Comparison of ENCODE assay signal across 15 cellular contexts in genomic region chr2:203996692-203997091, GRCh38.
A peak's percentile ranks its signal among the peaks of the same experiment; 100 is the strongest.
DNase-seq lines count a peak whose midpoint lies in the region; ATAC-seq, FAIRE-seq and TF ChIP-seq lines count a peak whose summit lies in the region.
"Had no signal": no experiment of that assay in that cellular context is flagged by ENCODE, and none has a peak within 500 bp of the region (broad histone marks: within the 10 kb centered on the region; RNA-seq: fewer than 3 reads in every experiment).

No MANE protein-coding gene starts in this region.

- H3K27me3 Mint-ChIP-seq in activated CD8-positive, alpha-beta T cell treated with anti-CD3 and anti-CD28 coated beads for 36 hours = no peaks in the 10 kb centered on the region
- H3K27me3 Mint-ChIP-seq in activated CD8-positive, alpha-beta T cell treated with anti-CD3 and anti-CD28 coated beads, Interleukin-2, amount 10 ng/mL, durations not matched to agents 7 days and 5 days (ENCODE audit: low read depth) = no peaks in the 10 kb centered on the region
- no peaks in the 10 kb centered on the region for H3K27me3 Mint-ChIP-seq in activated CD4-positive, alpha-beta memory T cell treated with anti-CD3 and anti-CD28 coated beads, Interleukin-2, amount 10 ng/mL, durations not matched to agents 7 days and 5 days

- TF ChIP-seq RAD21 in HepG2 (CRISPR knock-in tag; IDR thresholded peaks at IDR 0.05) (no peak), neural cell (conservative IDR thresholded peaks at IDR 0.05) (no peak)

- no peak for FAIRE-seq in HepG2 (lab: Jason Lieb, UNC)

- TF ChIP-seq EP300 in HepG2 (IDR thresholded peaks at IDR 0.05; ENCODE audit: low read depth in 2 of 2, low read length in 2 of 2) (no peak), HepG2 (CRISPR knock-in tag; IDR thresholded peaks at IDR 0.05; ENCODE audit: borderline replicate concordance) (no peak), neural cell (conservative IDR thresholded peaks at IDR 0.05; ENCODE audit: poor library complexity, severe bottlenecking) (peak; percentile 64)

- H3K27ac Mint-ChIP-seq in activated CD8-positive, alpha-beta T cell treated with anti-CD3 and anti-CD28 coated beads for 36 hours = peak overlapping the region; percentile 47
- H3K27ac Mint-ChIP-seq in activated CD8-positive, alpha-beta T cell treated with anti-CD3 and anti-CD28 coated beads, Interleukin-2, amount 10 ng/mL, durations not matched to agents 7 days and 5 days = no peak overlapping the region
- H3K27ac Mint-ChIP-seq in activated CD4-positive, alpha-beta memory T cell treated with anti-CD3 and anti-CD28 coated beads, Interleukin-2, amount 10 ng/mL, durations not matched to agents 7 days and 5 days = peak overlapping the region; percentile 61

- no peak for DNase-seq in activated CD8-positive, alpha-beta T cell treated with anti-CD3 and anti-CD28 coated beads for 36 hours
- DNase-seq in activated CD8-positive, alpha-beta T cell treated with anti-CD3 and anti-CD28 coated beads, Interleukin-2, amount 10 ng/mL, durations not matched to agents 7 days and 5 days = no peak
- DNase-seq in HepG2 (ENCODE audit: low spot score) (no peak), right lobe of liver (no peak), NCI-H526 (lab: John Stamatoyannopoulos, UW) (no peak)
- no peak for DNase-seq in activated CD4-positive, alpha-beta memory T cell treated with anti-CD3 and anti-CD28 coated beads, Interleukin-2, amount 10 ng/mL, durations not matched to agents 7 days and 5 days
- DNase-seq: 8988T, AML-193, DMS53, GF-D8 had no signal

- ATAC-seq in activated CD8-positive, alpha-beta T cell treated with anti-CD3 and anti-CD28 coated beads for 36 hours = no peak
- ATAC-seq in activated CD8-positive, alpha-beta T cell treated with anti-CD3 and anti-CD28 coated beads, Interleukin-2, amount 10 ng/mL, durations not matched to agents 7 days and 5 days = no peak
- ATAC-seq in HepG2 (no peak), right lobe of liver (no peak), HG03442 (IDR thresholded peaks at IDR 0.05; ENCODE audit: unreplicated experiment) (no peak)
- ATAC-seq: HCT116 had no signal

- H3K4me1 Mint-ChIP-seq in activated CD8-positive, alpha-beta T cell treated with anti-CD3 and anti-CD28 coated beads for 36 hours (ENCODE audit: low read depth) = peaks cover 61% of the 10 kb centered on the region
- peaks cover 45% of the 10 kb centered on the region for H3K4me1 Mint-ChIP-seq in activated CD8-positive, alpha-beta T cell treated with anti-CD3 and anti-CD28 coated beads, Interleukin-2, amount 10 ng/mL, durations not matched to agents 7 days and 5 days (ENCODE audit: low read depth)
- H3K4me1 Mint-ChIP-seq in activated CD4-positive, alpha-beta memory T cell treated with anti-CD3 and anti-CD28 coated beads, Interleukin-2, amount 10 ng/mL, durations not matched to agents 7 days and 5 days = peaks cover 48% of the 10 kb centered on the region

- TF ChIP-seq POLR2A in HepG2 (IDR thresholded peaks at IDR 0.05; ENCODE audit: insufficient read depth in 1 of 2, low read depth in 2 of 2, low read length in 2 of 2) (no peak), right lobe of liver (IDR thresholded peaks at IDR 0.05) (no peak)

- no peak overlapping the region for H3K9ac ChIP-seq in HepG2 (ENCODE audit: insufficient read depth, low read depth, low read length)
- H3K9ac ChIP-seq in neural cell (ENCODE audit: low read length) = no peak overlapping the region
- H3K9ac ChIP-seq: BLaER1 had no signal

- 0 out of 5 replicates have a peak, but pooled peaks cover 0 to 3% of the 10 kb centered on the region in 2 experiments for H3K27me3 ChIP-seq in HepG2 (ENCODE audit: control insufficient read depth in 1 of 2, insufficient read depth in 2 of 2, low read length in 2 of 2)
- H3K27me3 ChIP-seq in right lobe of liver = no peaks in the 10 kb centered on the region
- H3K27me3 ChIP-seq in neural cell (ENCODE audit: insufficient read depth, low read depth, low read length) = no peaks in the 10 kb centered on the region
- H3K27me3 ChIP-seq: BLaER1 had no signal

- no peaks in the 10 kb centered on the region for H3K36me3 Mint-ChIP-seq in activated CD8-positive, alpha-beta T cell treated with anti-CD3 and anti-CD28 coated beads for 36 hours (ENCODE audit: low read depth)
- peaks cover 5% of the 10 kb centered on the region for H3K36me3 Mint-ChIP-seq in activated CD8-positive, alpha-beta T cell treated with anti-CD3 and anti-CD28 coated beads, Interleukin-2, amount 10 ng/mL, durations not matched to agents 7 days and 5 days (ENCODE audit: low read depth)
- peaks cover 14% of the 10 kb centered on the region for H3K36me3 Mint-ChIP-seq in activated CD4-positive, alpha-beta memory T cell treated with anti-CD3 and anti-CD28 coated beads, Interleukin-2, amount 10 ng/mL, durations not matched to agents 7 days and 5 days (ENCODE audit: low read depth)

- no peaks in the 10 kb centered on the region for H3K9me2 ChIP-seq in neural cell (ENCODE audit: insufficient read depth, low read length)

- H4K20me1 ChIP-seq in HepG2 (ENCODE audit: insufficient read depth, low read length) (no peaks in the 10 kb centered on the region), neural cell (ENCODE audit: insufficient read depth) (no peaks in the 10 kb centered on the region)
- H4K20me1 ChIP-seq: BLaER1 had no signal

- no peaks in the 10 kb centered on the region for H3K4me1 ChIP-seq in HepG2 (ENCODE audit: insufficient read depth, low read length)
- no peaks in the 10 kb centered on the region for H3K4me1 ChIP-seq in right lobe of liver

- H3K9me3 Mint-ChIP-seq in activated CD8-positive, alpha-beta T cell treated with anti-CD3 and anti-CD28 coated beads for 36 hours = peaks cover 3% of the 10 kb centered on the region
- peaks cover under 1% of the 10 kb centered on the region for H3K9me3 Mint-ChIP-seq in activated CD8-positive, alpha-beta T cell treated with anti-CD3 and anti-CD28 coated beads, Interleukin-2, amount 10 ng/mL, durations not matched to agents 7 days and 5 days (ENCODE audit: insufficient read depth)
- peaks cover 3% of the 10 kb centered on the region for H3K9me3 Mint-ChIP-seq in activated CD4-positive, alpha-beta memory T cell treated with anti-CD3 and anti-CD28 coated beads, Interleukin-2, amount 10 ng/mL, durations not matched to agents 7 days and 5 days

- H3K4me3 ChIP-seq in HepG2 (replicated peaks in 1 of 3; ENCODE audit: insufficient read depth in 1 of 3, low read depth in 2 of 3, low read length in 3 of 3) = no peak overlapping the region
- no peak overlapping the region for H3K4me3 ChIP-seq in right lobe of liver
- no peak overlapping the region for H3K4me3 ChIP-seq in neural cell (ENCODE audit: low read length)
- H3K4me3 ChIP-seq: BLaER1 had no signal

- WGBS in HepG2 (ENCODE audit: low lambda C conversion rate) = 5% methylated on average over 5 of the region's 5 CpGs
- 56% methylated on average over 5 of the region's 5 CpGs for WGBS in right lobe of liver (ENCODE audit: insufficient coverage, low coverage, low lambda C conversion rate, missing lambda C conversion rate)

- H3K79me2 ChIP-seq in HepG2 (ENCODE audit: insufficient read depth, low read length) (no peaks in the 10 kb centered on the region), neural cell (replicated peaks; ENCODE audit: insufficient read depth, low read length) (no peaks in the 10 kb centered on the region)

- H3F3A ChIP-seq in neural cell (ENCODE audit: insufficient read depth, low read length, poor library complexity, severe bottlenecking) = no peaks in the 10 kb centered on the region

- in situ Hi-C loops in HepG2 (cut with HindIII; ENCODE audit: extremely low pct_ligation_motif_present, low pct_unique_long_range_greater_than_20kb) = no loop called here

- no peak for TF ChIP-seq CTCF in activated CD8-positive, alpha-beta T cell treated with anti-CD3 and anti-CD28 coated beads for 36 hours (IDR thresholded peaks at IDR 0.05)
- TF ChIP-seq CTCF in HepG2 (CRISPR knock-in tag; IDR thresholded peaks at IDR 0.05) (no peak), right lobe of liver (IDR thresholded peaks at IDR 0.05) (no peak), neural cell (IDR thresholded peaks at IDR 0.05; ENCODE audit: poor library complexity, severe bottlenecking) (no peak)

- H2AFZ ChIP-seq in HepG2 (ENCODE audit: low read length) = no peak overlapping the region
- no peak overlapping the region for H2AFZ ChIP-seq in neural cell (ENCODE audit: low read depth, low read length)

- CTCF ChIA-PET in activated CD8-positive, alpha-beta T cell treated with anti-CD3 and anti-CD28 coated beads for 36 hours (lab: Charles Lee) = interaction anchor here (1.4 to 4.5 kb wide), 3 partner anchors 9 to 68 kb away, joined by 4 to 18 read pairs (median 12); no protein-coding TSS in a partner anchor
- CTCF ChIA-PET in activated CD8-positive, alpha-beta T cell treated with anti-CD3 and anti-CD28 coated beads, Interleukin-2, amount 10 ng/mL, durations not matched to agents 7 days and 5 days (lab: Charles Lee) = interaction anchor here (1.8 kb wide), 1 partner anchor 68 kb away, joined by 5 read pairs; no protein-coding TSS in a partner anchor
- CTCF ChIA-PET in HepG2 (lab: Yijun Ruan, JAX; ENCODE audit: low intra/inter-chr PET ratio, low total read pairs) = no interaction called here
- CTCF ChIA-PET in activated CD4-positive, alpha-beta memory T cell treated with anti-CD3 and anti-CD28 coated beads, Interleukin-2, amount 10 ng/mL, durations not matched to agents 7 days and 5 days (lab: Charles Lee) = no interaction called here

- intact Hi-C loops in activated CD8-positive, alpha-beta T cell treated with anti-CD3 and anti-CD28 coated beads for 36 hours (cut with micrococcal nuclease) = no loop called here
- intact Hi-C loops in HepG2 (cut with micrococcal nuclease; ENCODE audit: unreplicated experiment) = no loop called here
- intact Hi-C loops in right lobe of liver (cut with DNase I) = no loop called here

- no TSS peak for BruUV-seq in HepG2 (replicated peaks; lab: Mats Ljungman, UMichigan)

- no peak overlapping the region for H3K27ac ChIP-seq in HepG2 (ENCODE audit: extremely low read length, insufficient read depth, low read length)
- no peak overlapping the region for H3K27ac ChIP-seq in right lobe of liver
- no peak overlapping the region for H3K27ac ChIP-seq in neural cell (ENCODE audit: low read length)
- H3K27ac ChIP-seq: BLaER1, HL-60 had no signal

- H3K9me3 ChIP-seq in HepG2 (ENCODE audit: low read length) (no peaks in the 10 kb centered on the region), right lobe of liver (no peaks in the 10 kb centered on the region), neural cell (ENCODE audit: low read length) (no peaks in the 10 kb centered on the region)
- H3K9me3 ChIP-seq: BLaER1 had no signal

- POLR2A ChIA-PET in activated CD8-positive, alpha-beta T cell treated with anti-CD3 and anti-CD28 coated beads for 36 hours (lab: Charles Lee) = interaction anchor here (0.6 to 1.6 kb wide), 6 partner anchors 10 to 110 kb away, joined by 3 to 5 read pairs (median 3); no protein-coding TSS in a partner anchor
- POLR2A ChIA-PET in activated CD8-positive, alpha-beta T cell treated with anti-CD3 and anti-CD28 coated beads, Interleukin-2, amount 10 ng/mL, durations not matched to agents 7 days and 5 days (lab: Charles Lee) = interaction anchor here (0.9 kb wide), 1 partner anchor 10 kb away, joined by 3 read pairs; no protein-coding TSS in a partner anchor
- POLR2A ChIA-PET in HepG2 (lab: Yijun Ruan, JAX) = no interaction called here
- POLR2A ChIA-PET in activated CD4-positive, alpha-beta memory T cell treated with anti-CD3 and anti-CD28 coated beads, Interleukin-2, amount 10 ng/mL, durations not matched to agents 7 days and 5 days (lab: Charles Lee) = interaction anchor here (0.9 to 5.2 kb wide), 4 partner anchors 9 to 59 kb away, joined by 3 to 22 read pairs (median 6); partner anchors contain the start of gene ICOS

- H3K4me2 ChIP-seq in HepG2 (ENCODE audit: low read depth, low read length) (no peak overlapping the region), neural cell (ENCODE audit: low read length) (no peak overlapping the region)
- H3K4me2 ChIP-seq: BLaER1 had no signal

- H3K4me3 Mint-ChIP-seq in activated CD8-positive, alpha-beta T cell treated with anti-CD3 and anti-CD28 coated beads for 36 hours = no peak overlapping the region
- H3K4me3 Mint-ChIP-seq in activated CD8-positive, alpha-beta T cell treated with anti-CD3 and anti-CD28 coated beads, Interleukin-2, amount 10 ng/mL, durations not matched to agents 7 days and 5 days = no peak overlapping the region
- no peak overlapping the region for H3K4me3 Mint-ChIP-seq in activated CD4-positive, alpha-beta memory T cell treated with anti-CD3 and anti-CD28 coated beads, Interleukin-2, amount 10 ng/mL, durations not matched to agents 7 days and 5 days

- H3K36me3 ChIP-seq in HepG2 (replicated peaks in 1 of 2; ENCODE audit: control insufficient read depth in 1 of 2, insufficient read depth in 2 of 2, low read length in 2 of 2) (no peaks in the 10 kb centered on the region), right lobe of liver (no peaks in the 10 kb centered on the region), neural cell (ENCODE audit: insufficient read depth, low read length) (no peaks in the 10 kb centered on the region)
- H3K36me3 ChIP-seq: BLaER1 had no signal

Comparison
In these comparisons a context has a peak if more than half of its experiments do, and no peak if none do; other contexts are left out.
1. CTCF ChIA-PET loops: an anchor here in activated CD8-positive, alpha-beta T cell treated with anti-CD3 and anti-CD28 coated beads for 36 hours (1.4 to 4.5 kb wide) and activated CD8-positive, alpha-beta T cell treated with anti-CD3 and anti-CD28 coated beads, Interleukin-2, amount 10 ng/mL, durations not matched to agents 7 days and 5 days (1.8 kb wide); none called in HepG2 and activated CD4-positive, alpha-beta memory T cell treated with anti-CD3 and anti-CD28 coated beads, Interleukin-2, amount 10 ng/mL, durations not matched to agents 7 days and 5 days.